Comparison of ENCODE assay signal across 26 cellular contexts in genomic region chr7:74443591-74444365, GRCh38. TPM values are rescaled to one million over a fixed set of nuclear protein-coding genes. Genes with fewer than 3 reads are reported as not detected.
A peak's percentile ranks its signal among the peaks of the same experiment; 100 is the strongest.
DNase-seq lines count a peak whose midpoint lies in the region; ATAC-seq, FAIRE-seq and TF ChIP-seq lines count a peak whose summit lies in the region.
"Had no signal": no experiment of that assay in that cellular context is flagged by ENCODE, and none has a peak within 500 bp of the region (broad histone marks: within the 10 kb centered on the region; RNA-seq: fewer than 3 reads in every experiment).

No MANE protein-coding gene starts in this region.

- intact Hi-C loops in gastrocnemius medialis (cut with DNase I; ENCODE audit: low total_unique reads), result no loop called here

- no peak for TF ChIP-seq CTCF in gastrocnemius medialis (IDR thresholded peaks at IDR 0.05 in 4 of 5, conservative IDR thresholded peaks at IDR 0.05 in 1 of 5)

- 25 to 64% (median 40%) methylated on average over 27 of the region's 27 CpGs for WGBS in small intestine, 3 donors

- H3K27ac ChIP-seq in small intestine (ENCODE audit: low read depth in 1 of 2, low read length in 1 of 2) (no peak overlapping the region), gastrocnemius medialis (no peak overlapping the region)
- H3K27ac ChIP-seq: colonic mucosa, gastroesophageal sphincter, left ventricle myocardium inferior, psoas muscle, tibial nerve had no signal

- in situ Hi-C loops in HAP-1 (cut with MboI; ENCODE audit: low sequenced_read_pairs) (no loop called here), gastrocnemius medialis (cut with MboI; ENCODE audit: low sequenced_read_pairs in 4 of 4) (loop anchor here in 2 of 4 donors (5.0 to 25.0 kb wide), 3 partner anchors 69 to 594 kb away; no protein-coding TSS in a partner anchor)

- H3K9me3 ChIP-seq in small intestine (ENCODE audit: control insufficient read depth, low read depth), result no peaks in the 10 kb centered on the region
- peaks cover 4% of the 10 kb centered on the region; the same call in 1 of the 2 replicates for H3K9me3 ChIP-seq in HAP-1
- no peaks in the 10 kb centered on the region for H3K9me3 ChIP-seq in gastrocnemius medialis
- H3K9me3 ChIP-seq: colonic mucosa, psoas muscle had no signal

- H3K36me3 ChIP-seq in small intestine (ENCODE audit: control insufficient read depth in 2 of 2, insufficient read depth in 2 of 2, low read length in 2 of 2) (no peaks in the 10 kb centered on the region), HAP-1 (replicated peaks) (no peaks in the 10 kb centered on the region), gastrocnemius medialis (no peaks in the 10 kb centered on the region)
- H3K36me3 ChIP-seq: colonic mucosa, gastroesophageal sphincter, left ventricle myocardium inferior, tibial nerve had no signal

- no peaks in the 10 kb centered on the region for H3K4me1 ChIP-seq in small intestine (ENCODE audit: control insufficient read depth in 2 of 2, insufficient read depth in 1 of 2, low read depth in 1 of 2, low read length in 1 of 2)
- no peaks in the 10 kb centered on the region for H3K4me1 ChIP-seq in HAP-1
- H3K4me1 ChIP-seq in gastrocnemius medialis, result no peaks in the 10 kb centered on the region
- H3K4me1 ChIP-seq: colonic mucosa, gastroesophageal sphincter, left ventricle myocardium inferior, psoas muscle, tibial nerve had no signal

- no peak for TF ChIP-seq POLR2A in gastrocnemius medialis (IDR thresholded peaks at IDR 0.05)

- H3K4me3 ChIP-seq in small intestine (ENCODE audit: low read depth in 1 of 2, low read length in 2 of 2) (no peak overlapping the region), HAP-1 (no peak overlapping the region), gastrocnemius medialis (no peak overlapping the region)
- H3K4me3 ChIP-seq: colonic mucosa, gastroesophageal sphincter, left ventricle myocardium inferior, psoas muscle, tibial nerve had no signal

- FAIRE-seq in small intestine (lab: Jason Lieb, UNC), result no peak
- FAIRE-seq: bronchial epithelial cell, endometrium, G401.6 had no signal

- DNase-seq in NCI-H1436 (lab: John Stamatoyannopoulos, UW) (peak; percentile 63), NCI-H1436 treated with DMSO at 0.1 percent for 48 hours (lab: John Stamatoyannopoulos, UW) (no peak), NCI-H748 (lab: John Stamatoyannopoulos, UW; ENCODE audit: unreplicated experiment) (peak; percentile 42), iPS-NIHi11 (ENCODE audit: low spot score) (peak; percentile 6), small intestine (peak; percentile 56), HAP-1 (ENCODE audit: low spot score in 2 of 2) (no peak), gastrocnemius medialis (no peak), H4 (ENCODE audit: low spot score) (no peak)
- DNase-seq: activated CD4-positive, alpha-beta T cell treated with anti-CD3 and anti-CD28 coated beads, Interleukin-2, amount 10 ng/mL, durations not matched to agents 7 days and 5 days; activated CD8-positive, alpha-beta memory T cell treated with anti-CD3 and anti-CD28 coated beads, Interleukin-2, amount 10 ng/mL, durations not matched to agents 7 days and 5 days; activated naive CD4-positive, alpha-beta T cell treated with anti-CD3 and anti-CD28 coated beads, Interleukin-2, amount 10 ng/mL, durations not matched to agents 7 days and 5 days; amniotic stem cell; CD8-positive, alpha-beta T cell; colonic mucosa; DMS153; left ventricle myocardium inferior; NCI-H1048; NCI-H2171; NCI-H524 treated with DMSO at 0.1 percent for 48 hours; psoas muscle; RPMI8226 had no signal

- no peak for ATAC-seq in gastrocnemius medialis
- ATAC-seq: activated CD8-positive, alpha-beta memory T cell treated with anti-CD3 and anti-CD28 coated beads, Interleukin-2, amount 10 ng/mL, durations not matched to agents 7 days and 5 days; CD8-positive, alpha-beta T cell; gastroesophageal sphincter; psoas muscle had no signal

- H3K27me3 ChIP-seq in small intestine (ENCODE audit: control insufficient read depth in 2 of 2, insufficient read depth in 2 of 2, low read length in 2 of 2) (no peaks in the 10 kb centered on the region), HAP-1 (ENCODE audit: low read depth) (no peaks in the 10 kb centered on the region), gastrocnemius medialis (no peaks in the 10 kb centered on the region)
- H3K27me3 ChIP-seq: colonic mucosa, gastroesophageal sphincter, tibial nerve had no signal

RNA-seq across cellular contexts. Expression of gene GTF2IRD1, which starts 9.9 kb away (rescaled TPM):
- 10 to 100 TPM in 1 of 3 donors, 1 to 10 TPM in 2; 1.6 to 13.2 (median 7.0) TPM for polyA plus RNA-seq in small intestine
- 100 to 1,000 TPM in 1 of 4 donors, 10 to 100 TPM in 3; 42.9 to 109 (median 77.0) TPM for total RNA-seq in gastrocnemius medialis
- total RNA-seq in H4 (2014; rRNA removed; shearing (Covaris generic)), result 5.9 and 13.0 TPM in 2 replicates

Comparison
In these comparisons a context has a peak if more than half of its experiments do, and no peak if none do; other contexts are left out.
1. DNase-seq: peak in NCI-H1436 (single experiment), NCI-H748 (single experiment), iPS-NIHi11 (single experiment) and small intestine (single experiment); none in NCI-H1436 treated with DMSO at 0.1 percent for 48 hours (single experiment), HAP-1 (0 of 2), gastrocnemius medialis (0 of 2) and H4 (single experiment).